26 cellular contexts compared by ENCODE assay signal in the genomic region with DNA sequence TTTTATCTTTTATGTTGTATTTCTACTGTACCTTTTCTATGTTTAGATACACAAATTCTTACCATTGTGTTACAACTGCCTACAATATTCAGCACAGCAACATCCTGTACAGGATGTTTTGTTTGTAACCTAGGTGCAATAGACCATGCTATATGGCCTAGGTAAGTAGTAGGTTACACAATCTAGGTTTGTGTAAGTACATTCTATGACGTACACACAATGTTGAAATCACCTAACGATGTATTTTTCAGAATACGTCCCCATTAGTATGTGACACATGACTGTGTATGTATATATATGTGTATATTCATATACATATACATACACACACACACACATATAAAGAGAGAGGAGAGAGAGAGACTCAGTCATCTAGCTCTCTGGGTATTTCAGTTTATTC.
"Had no signal": no experiment of that assay in that cellular context is flagged by ENCODE, and none has a peak within 500 bp of the region (broad histone marks: within the 10 kb centered on the region; RNA-seq: fewer than 3 reads in every experiment).

No MANE protein-coding gene starts in this region.

- H3K9me3 ChIP-seq: left lung, lower lobe of right lung, pancreas, prostate gland, sigmoid colon, spleen, suprapubic skin, thoracic aorta, tibial artery, upper lobe of right lung had no signal

- DNase-seq: immature natural killer cell; kidney; left colon; left lung; lower lobe of right lung; mammary epithelial cell; mesenchymal stem cell; naive thymus-derived CD8-positive, alpha-beta T cell; nucleus accumbens; pancreas; posterior cingulate gyrus; retina; right cardiac atrium; sigmoid colon; small intestine; spleen; stimulated activated CD4-positive, alpha-beta T cell treated with anti-CD3 and anti-CD28 coated beads, Interleukin-4, amount 100 ng/mL, for 24 hours; stimulated activated naive CD4-positive, alpha-beta T cell; tibial artery; upper lobe of right lung had no signal

- FAIRE-seq: islet of Langerhans, kidney, pancreas, small intestine, urothelium cell line had no signal

- H3K27me3 ChIP-seq: left lung, sigmoid colon, spleen, suprapubic skin had no signal

- H3K36me3 ChIP-seq: left lung, lower lobe of right lung, pancreas, prostate gland, sigmoid colon, spleen, suprapubic skin, thoracic aorta, tibial artery, upper lobe of right lung had no signal

- H3K4me1 ChIP-seq: lower lobe of right lung, pancreas, prostate gland had no signal

- ATAC-seq: left colon; left lung; lower lobe of right lung; naive thymus-derived CD8-positive, alpha-beta T cell; pancreas; right cardiac atrium; stimulated activated effector memory CD8-positive, alpha-beta T cell treated with anti-CD3 and anti-CD28 coated beads, Interleukin-12 subunit alpha, Interleukin-12 subunit beta, amount 100 ng/mL, for 72 hours; upper lobe of right lung had no signal

- H3K4me3 ChIP-seq: left lung, lower lobe of right lung, pancreas, prostate gland, sigmoid colon, spleen, suprapubic skin, thoracic aorta, tibial artery, upper lobe of right lung had no signal

- H3K27ac ChIP-seq: left lung, lower lobe of right lung, pancreas, prostate gland, sigmoid colon, spleen, suprapubic skin, thoracic aorta, tibial artery, upper lobe of right lung had no signal
